Comparison of ENCODE assay signal across 1 cellular context in the genomic region with DNA sequence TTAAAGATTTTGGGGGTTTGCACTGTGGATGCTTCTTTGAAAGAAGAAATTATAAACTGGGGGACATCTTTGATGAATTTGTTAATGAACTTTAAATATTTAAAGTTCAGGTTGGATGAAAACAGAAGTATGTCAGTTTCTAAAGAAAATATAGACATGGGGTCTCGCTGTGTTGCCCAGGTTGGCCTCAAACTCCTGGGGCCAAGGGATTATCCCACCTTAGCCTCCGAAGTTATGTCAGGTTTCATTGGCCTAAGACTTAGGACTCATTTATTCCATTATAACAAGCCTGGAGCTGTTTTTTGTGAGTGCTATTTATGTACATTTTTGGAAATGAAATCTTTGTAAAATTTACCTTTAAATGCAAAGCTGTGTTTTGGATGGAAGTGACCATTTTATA.
TF ChIP-seq lines count a peak whose summit lies in the region.

No MANE protein-coding gene starts in this region.

TF ChIP-seq in IMR-90, 13 proteins besides CTCF, POLR2A, EP300 and RAD21:
- TF ChIP-seq MAZ (IDR thresholded peaks at IDR 0.05; ENCODE audit: borderline replicate concordance, low read depth, low read length): no peak
